Comparison of ENCODE assay signal across 8 cellular contexts in genomic region chr2:118835739-118836410, GRCh38.
DNase-seq lines count a peak whose midpoint lies in the region; ATAC-seq lines count a peak whose summit lies in the region.

No MANE protein-coding gene starts in this region.

- H3K36me3 Mint-ChIP-seq in activated naive CD8-positive, alpha-beta T cell treated with anti-CD3 and anti-CD28 coated beads, Interleukin-2, amount 50 U/mL, for 24 hours (ENCODE audit: low read depth): no peaks in the 10 kb centered on the region
- H3K36me3 Mint-ChIP-seq in stimulated activated effector memory CD8-positive, alpha-beta T cell treated with anti-CD3 and anti-CD28 coated beads, Interleukin-12 subunit alpha, Interleukin-12 subunit beta, amount 100 ng/mL, for 72 hours: no peaks in the 10 kb centered on the region

- no peaks in the 10 kb centered on the region for H3K9me3 Mint-ChIP-seq in activated naive CD8-positive, alpha-beta T cell treated with anti-CD3 and anti-CD28 coated beads, Interleukin-2, amount 50 U/mL, for 24 hours
- no peaks in the 10 kb centered on the region for H3K9me3 Mint-ChIP-seq in stimulated activated effector memory CD8-positive, alpha-beta T cell treated with anti-CD3 and anti-CD28 coated beads, Interleukin-12 subunit alpha, Interleukin-12 subunit beta, amount 100 ng/mL, for 72 hours

- H3K4me3 Mint-ChIP-seq in activated naive CD8-positive, alpha-beta T cell treated with anti-CD3 and anti-CD28 coated beads, Interleukin-2, amount 50 U/mL, for 24 hours: no peak overlapping the region
- H3K4me3 Mint-ChIP-seq in stimulated activated effector memory CD8-positive, alpha-beta T cell treated with anti-CD3 and anti-CD28 coated beads, Interleukin-12 subunit alpha, Interleukin-12 subunit beta, amount 100 ng/mL, for 72 hours: peak overlapping the region; percentile 56

- DNase-seq in NCI-H1417 (lab: John Stamatoyannopoulos, UW) (peak in 2 of 3 experiments; percentile 44 to 52), NCI-H1417 treated with DMSO at 0.1 percent for 48 hours (lab: John Stamatoyannopoulos, UW) (no peak), left kidney (ENCODE audit: low read depth, low spot score) (peak; percentile 30), AML-193 (lab: John Stamatoyannopoulos, UW) (no peak)
- DNase-seq in activated naive CD8-positive, alpha-beta T cell treated with anti-CD3 and anti-CD28 coated beads, Interleukin-2, amount 50 U/mL, for 24 hours: no peak
- no peak for DNase-seq in stimulated activated effector memory CD8-positive, alpha-beta T cell treated with anti-CD3 and anti-CD28 coated beads, Interleukin-12 subunit alpha, Interleukin-12 subunit beta, amount 100 ng/mL, for 72 hours (ENCODE audit: low spot score in 2 of 2)
- no peak for DNase-seq in stimulated activated CD4-positive, alpha-beta T cell treated with anti-CD3 and anti-CD28 coated beads, Interleukin-12 subunit alpha, Interleukin-12 subunit beta, amount 100 ng/mL, for 4 hours
- no peak for DNase-seq in activated CD8-positive, alpha-beta memory T cell treated with anti-CD3 and anti-CD28 coated beads, Interleukin-2, amount 50 U/mL, for 4 hours

- H3K27me3 Mint-ChIP-seq in activated naive CD8-positive, alpha-beta T cell treated with anti-CD3 and anti-CD28 coated beads, Interleukin-2, amount 50 U/mL, for 24 hours: peaks cover 92% of the 10 kb centered on the region

- H3K4me1 Mint-ChIP-seq in activated naive CD8-positive, alpha-beta T cell treated with anti-CD3 and anti-CD28 coated beads, Interleukin-2, amount 50 U/mL, for 24 hours: peaks cover 7% of the 10 kb centered on the region
- no peaks in the 10 kb centered on the region for H3K4me1 Mint-ChIP-seq in stimulated activated effector memory CD8-positive, alpha-beta T cell treated with anti-CD3 and anti-CD28 coated beads, Interleukin-12 subunit alpha, Interleukin-12 subunit beta, amount 100 ng/mL, for 72 hours

- peak; percentile 4 for ATAC-seq in activated naive CD8-positive, alpha-beta T cell treated with anti-CD3 and anti-CD28 coated beads, Interleukin-2, amount 50 U/mL, for 24 hours
- ATAC-seq in stimulated activated effector memory CD8-positive, alpha-beta T cell treated with anti-CD3 and anti-CD28 coated beads, Interleukin-12 subunit alpha, Interleukin-12 subunit beta, amount 100 ng/mL, for 72 hours: no peak

- H3K27ac Mint-ChIP-seq in activated naive CD8-positive, alpha-beta T cell treated with anti-CD3 and anti-CD28 coated beads, Interleukin-2, amount 50 U/mL, for 24 hours: no peak overlapping the region
- no peak overlapping the region for H3K27ac Mint-ChIP-seq in stimulated activated effector memory CD8-positive, alpha-beta T cell treated with anti-CD3 and anti-CD28 coated beads, Interleukin-12 subunit alpha, Interleukin-12 subunit beta, amount 100 ng/mL, for 72 hours

Comparison
In these comparisons a context has a peak if more than half of its experiments do, and no peak if none do; other contexts are left out.
1. DNase-seq: peak in NCI-H1417 (2 of 3) and left kidney (single experiment); none in NCI-H1417 treated with DMSO at 0.1 percent for 48 hours (single experiment), activated naive CD8-positive, alpha-beta T cell treated with anti-CD3 and anti-CD28 coated beads, Interleukin-2, amount 50 U/mL, for 24 hours (single experiment), stimulated activated effector memory CD8-positive, alpha-beta T cell treated with anti-CD3 and anti-CD28 coated beads, Interleukin-12 subunit alpha, Interleukin-12 subunit beta, amount 100 ng/mL, for 72 hours (0 of 2), AML-193 (0 of 2), stimulated activated CD4-positive, alpha-beta T cell treated with anti-CD3 and anti-CD28 coated beads, Interleukin-12 subunit alpha, Interleukin-12 subunit beta, amount 100 ng/mL, for 4 hours (single experiment) and activated CD8-positive, alpha-beta memory T cell treated with anti-CD3 and anti-CD28 coated beads, Interleukin-2, amount 50 U/mL, for 4 hours (single experiment).